11 cellular contexts compared by ENCODE assay signal in genomic region chr10:132336064-132336746, GRCh38. TPM values are rescaled to one million over a fixed set of nuclear protein-coding genes. Genes with fewer than 3 reads are reported as not detected.
DNase-seq lines count a peak whose midpoint lies in the region; ATAC-seq and TF ChIP-seq lines count a peak whose summit lies in the region.
"Had no signal": no experiment of that assay in that cellular context is flagged by ENCODE, and none has a peak within 500 bp of the region (broad histone marks: within the 10 kb centered on the region; RNA-seq: fewer than 3 reads in every experiment).

No MANE protein-coding gene starts in this region.

- H3K27me3 Mint-ChIP-seq in activated B cell treated with CpG ODN at 0.5 μM for 24 hours = no peaks in the 10 kb centered on the region

- CTCF ChIA-PET in activated B cell treated with CpG ODN at 0.5 μM for 24 hours (lab: Charles Lee) = no interaction called here

- TF ChIP-seq CTCF in activated B cell treated with CpG ODN at 0.5 μM for 24 hours (IDR thresholded peaks at IDR 0.05) (no peak), spleen (IDR thresholded peaks at IDR 0.05 in 8 of 11, conservative IDR thresholded peaks at IDR 0.05 in 3 of 11) (no peak)

- POLR2A ChIA-PET in activated B cell treated with CpG ODN at 0.5 μM for 24 hours (lab: Charles Lee) = interaction anchor here (0.6 kb wide), 1 partner anchor 32 kb away, joined by 3 read pairs; no protein-coding TSS in a partner anchor

- H3K4me1 Mint-ChIP-seq in activated B cell treated with CpG ODN at 0.5 μM for 24 hours = peaks cover 52% of the 10 kb centered on the region

- H3K36me3 ChIP-seq in spleen = peaks cover 0 to 17% (median 2%) of the 10 kb centered on the region in 6 donors
- H3K36me3 ChIP-seq: thyroid gland had no signal

- H3K4me3 Mint-ChIP-seq in activated B cell treated with CpG ODN at 0.5 μM for 24 hours = peak overlapping the region; percentile 78

- TF ChIP-seq POLR2A in spleen (IDR thresholded peaks at IDR 0.05) = no peak

- intact Hi-C loops in activated B cell treated with CpG ODN at 0.5 μM for 24 hours (cut with micrococcal nuclease) = loop anchor here (10.0 kb wide), 1 partner anchor 1039 kb away; the partner anchor contains the start of genes ECHS1 and PAOX
- intact Hi-C loops in left cardiac atrium (cut with DNase I) = no loop called here
- intact Hi-C loops in spleen (cut with DNase I; ENCODE audit: low total_unique reads) = no loop called here

- H3K9me3 Mint-ChIP-seq in activated B cell treated with CpG ODN at 0.5 μM for 24 hours = no peaks in the 10 kb centered on the region

- ATAC-seq in activated B cell treated with CpG ODN at 0.5 μM for 24 hours (ENCODE audit: low read depth) (no peak), left cardiac atrium (no peak), GM19023 (IDR thresholded peaks at IDR 0.05; ENCODE audit: unreplicated experiment) (no peak)

- peaks cover 5 to 63% (median 29%) of the 10 kb centered on the region in 6 donors for H3K4me1 ChIP-seq in spleen

- peak overlapping the region; percentile 64 for H3K27ac Mint-ChIP-seq in activated B cell treated with CpG ODN at 0.5 μM for 24 hours

- no peaks in the 10 kb centered on the region for H3K9me3 ChIP-seq in spleen
- H3K9me3 ChIP-seq: thyroid gland had no signal

- peaks cover 29% of the 10 kb centered on the region for H3K36me3 Mint-ChIP-seq in activated B cell treated with CpG ODN at 0.5 μM for 24 hours (ENCODE audit: low read depth)

- DNase-seq in SHP77 (lab: John Stamatoyannopoulos, UW) = peak; percentile 13 to 24
- no peak for DNase-seq in SHP77 treated with DMSO at 0.1 percent for 48 hours (lab: John Stamatoyannopoulos, UW)
- DNase-seq in activated B cell treated with CpG ODN at 0.5 μM for 24 hours = no peak
- peak; percentile 43 for DNase-seq in left cardiac atrium
- peak; percentile 67 for DNase-seq in spleen
- DNase-seq in anterior cingulate cortex (lab: John Stamatoyannopoulos, UW) = no peak
- DNase-seq in GOT3 (lab: John Stamatoyannopoulos, UW) = no peak
- DNase-seq: kidney glomerular epithelial cell, NCI-H2171 treated with DMSO at 0.1 percent for 48 hours, thyroid gland had no signal

- 33 to 60% (median 46%) methylated on average over 11 of the region's 11 CpGs for WGBS in spleen, 5 donors

- H3K27me3 ChIP-seq in spleen (replicated peaks in 1 of 7) = no peaks in the 10 kb centered on the region
- H3K27me3 ChIP-seq: thyroid gland had no signal

- peak overlapping the region in 7 of 8 donors; percentile 61 to 88 (median 78) for H3K27ac ChIP-seq in spleen
- H3K27ac ChIP-seq: thyroid gland had no signal

- peak overlapping the region in 4 of 8 donors; percentile 33 to 70 (median 48) for H3K4me3 ChIP-seq in spleen

RNA-seq across cellular contexts. Expression of gene LRRC27, which starts 4.2 kb away (rescaled TPM):
- total RNA-seq in activated B cell treated with CpG ODN at 0.5 μM for 24 hours (9.1 and 15.2 TPM in 2 replicates), left cardiac atrium (1 to 10 TPM; 3.7 to 4.4 TPM), spleen (10 to 100 TPM; 11.9 to 29.9 (median 19.4) TPM)
- 10 to 100 TPM in 1 of 3 donors, 1 to 10 TPM in 2; 6.1 to 13.0 (median 8.5) TPM for polyA plus RNA-seq in spleen

RNA-seq across cellular contexts. Expression of gene STK32C, which starts 28.5 kb away (rescaled TPM):
- total RNA-seq in activated B cell treated with CpG ODN at 0.5 μM for 24 hours (11.0 and 13.8 TPM in 2 replicates), left cardiac atrium (1 to 10 TPM; 6.1 to 6.6 TPM), spleen (10 to 100 TPM in 6 of 7 donors, 1 to 10 TPM in 1; 9.6 to 27.8 (median 15.4) TPM)
- 10 to 100 TPM; 13.2 to 23.8 (median 16.0) TPM for polyA plus RNA-seq in spleen

Comparison
In these comparisons a context has a peak if more than half of its experiments do, and no peak if none do; other contexts are left out.
1. DNase-seq: peak in SHP77 (2 of 2), left cardiac atrium (single experiment) and spleen (single experiment); none in SHP77 treated with DMSO at 0.1 percent for 48 hours (single experiment), activated B cell treated with CpG ODN at 0.5 μM for 24 hours (single experiment), anterior cingulate cortex (0 of 58) and GOT3 (single experiment).